In genomic region chr19:45186509-45187334, GRCh38 we compare ENCODE assay signal across 17 cellular contexts. TPM values are rescaled to one million over a fixed set of nuclear protein-coding genes. Genes with fewer than 3 reads are reported as not detected.
DNase-seq lines count a peak whose midpoint lies in the region; ATAC-seq and TF ChIP-seq lines count a peak whose summit lies in the region.
"Had no signal": no experiment of that assay in that cellular context is flagged by ENCODE, and none has a peak within 500 bp of the region (broad histone marks: within the 10 kb centered on the region; RNA-seq: fewer than 3 reads in every experiment).

No MANE protein-coding gene starts in this region.

- H3K27ac ChIP-seq in neural progenitor cell: no peak overlapping the region
- H3K27ac ChIP-seq: 22Rv1 had no signal

- no peak overlapping the region for H3K4me2 ChIP-seq in neural progenitor cell

- H3K27ac Mint-ChIP-seq in neural progenitor cell: peak overlapping the region; percentile 16
- H3K27ac Mint-ChIP-seq: activated T-cell treated with anti-CD3 and anti-CD28 coated beads, Interleukin-2, amount 50 U/mL, for 24 hours had no signal

- H3K36me3 ChIP-seq in adipocyte (ENCODE audit: control insufficient read depth, insufficient read depth, low read length, severe bottlenecking) (no peaks in the 10 kb centered on the region), neural progenitor cell (no peaks in the 10 kb centered on the region)
- H3K36me3 ChIP-seq: neutrophil had no signal

- H3K4me1 ChIP-seq in adipocyte (ENCODE audit: control insufficient read depth, insufficient read depth, low read length) (no peaks in the 10 kb centered on the region), neural progenitor cell (no peaks in the 10 kb centered on the region)

- H3K4me3 ChIP-seq in adipocyte (ENCODE audit: low read length): no peak overlapping the region
- no peak overlapping the region for H3K4me3 ChIP-seq in neural progenitor cell

- H3F3A ChIP-seq in neural progenitor cell (ENCODE audit: low read depth): no peaks in the 10 kb centered on the region

- no peaks in the 10 kb centered on the region for H3K36me3 Mint-ChIP-seq in neural progenitor cell

- H3K4me3 Mint-ChIP-seq in neural progenitor cell: no peak overlapping the region
- H3K4me3 Mint-ChIP-seq: activated T-cell treated with anti-CD3 and anti-CD28 coated beads, Interleukin-2, amount 50 U/mL, for 24 hours had no signal

- H3K27me3 ChIP-seq in adipocyte (replicated peaks; ENCODE audit: control insufficient read depth, insufficient read depth, low read length): no peaks in the 10 kb centered on the region
- H3K27me3 ChIP-seq in neural progenitor cell: no peaks in the 10 kb centered on the region
- H3K27me3 ChIP-seq: neutrophil had no signal

- H3K27me3 Mint-ChIP-seq in neural progenitor cell (ENCODE audit: insufficient read depth, low read depth): peaks cover 2% of the 10 kb centered on the region
- H3K27me3 Mint-ChIP-seq: activated T-cell treated with anti-CD3 and anti-CD28 coated beads, Interleukin-2, amount 50 U/mL, for 24 hours had no signal

- DNase-seq in DMS53 (lab: John Stamatoyannopoulos, UW): peak; percentile 42
- DNase-seq in DMS53 treated with DMSO at 0.1 percent for 48 hours (lab: John Stamatoyannopoulos, UW; ENCODE audit: unreplicated experiment): no peak
- peak; percentile 22 for DNase-seq in LHCN-M2 (ENCODE audit: low read depth)
- DNase-seq in adipocyte (ENCODE audit: low read depth): peak; percentile 15
- DNase-seq in neural progenitor cell (ENCODE audit: low spot score): no peak
- no peak for DNase-seq in posterior cingulate gyrus
- DNase-seq in ureter (ENCODE audit: low spot score): no peak
- DNase-seq: activated T-cell treated with anti-CD3 and anti-CD28 coated beads, Interleukin-2, amount 50 U/mL, for 24 hours; effector CD8-positive, alpha-beta T cell; midbrain; stimulated activated CD4-positive, alpha-beta T cell treated with anti-CD3 and anti-CD28 coated beads, Interleukin-2, amount 100 ng/mL, for 48 hours had no signal

- H3K9ac ChIP-seq in adipocyte (ENCODE audit: low read length): no peak overlapping the region
- no peak overlapping the region for H3K9ac ChIP-seq in neural progenitor cell

- no peaks in the 10 kb centered on the region for H4K20me1 ChIP-seq in neural progenitor cell (ENCODE audit: low read depth)

- H3K9me3 Mint-ChIP-seq in neural progenitor cell: peaks cover 4% of the 10 kb centered on the region
- H3K9me3 Mint-ChIP-seq: activated T-cell treated with anti-CD3 and anti-CD28 coated beads, Interleukin-2, amount 50 U/mL, for 24 hours had no signal

- H3K4me1 Mint-ChIP-seq in neural progenitor cell: no peaks in the 10 kb centered on the region

- ATAC-seq in GM19455 (IDR thresholded peaks at IDR 0.05; ENCODE audit: unreplicated experiment): no peak

- H3K79me2 ChIP-seq in neural progenitor cell (ENCODE audit: low read depth): no peaks in the 10 kb centered on the region

- no peak for TF ChIP-seq CTCF in neural progenitor cell (IDR thresholded peaks at IDR 0.05)

- intact Hi-C loops in posterior cingulate gyrus (cut with DNase I): no loop called here

- H3K9me3 ChIP-seq in adipocyte (ENCODE audit: control insufficient read depth, low read length) (no peaks in the 10 kb centered on the region), neural progenitor cell (ENCODE audit: low read depth) (no peaks in the 10 kb centered on the region)
- H3K9me3 ChIP-seq: neutrophil had no signal

- H2AFZ ChIP-seq in neural progenitor cell (replicated peaks): no peak overlapping the region

RNA-seq across cellular contexts. Expression of gene BLOC1S3, which starts 8.1 kb away (rescaled TPM):
- 5.9 and 7.1 TPM in 2 replicates for total RNA-seq in LHCN-M2 (2014; rRNA removed)
- polyA plus RNA-seq in LHCN-M2 (2012): 5.5 TPM
- total RNA-seq in neural progenitor cell (ENCODE audit: low replicate concordance): 2.0 and 3.8 TPM in 2 replicates
- 15.0 TPM for total RNA-seq in ureter

RNA-seq across cellular contexts. Expression of gene TRAPPC6A, which starts 8.7 kb away (rescaled TPM):
- 5.3 and 10.4 TPM in 2 replicates for total RNA-seq in LHCN-M2 (2014; rRNA removed)
- polyA plus RNA-seq in LHCN-M2 (2012): 16.1 TPM
- total RNA-seq in neural progenitor cell (ENCODE audit: low replicate concordance): 24.7 and 55.1 TPM in 2 replicates
- total RNA-seq in ureter: 37.7 TPM

RNA-seq across cellular contexts. Expression of gene NKPD1, which starts 25.9 kb away (rescaled TPM):
- total RNA-seq in LHCN-M2 (2014; rRNA removed) (0.06 TPM in 1 of 2 replicates, not detected in the other), neural progenitor cell (ENCODE audit: low replicate concordance) (0.02 and 0.19 TPM in 2 replicates), ureter (0.60 TPM)
- 0.02 TPM for polyA plus RNA-seq in LHCN-M2 (2012)
- total RNA-seq: cardiac septum had no signal
- polyA plus RNA-seq: fibroblast of lung had no signal

RNA-seq across cellular contexts. Expression of gene EXOC3L2, which starts 58.5 kb away (rescaled TPM):
- total RNA-seq in LHCN-M2 (2014; rRNA removed): not detected in 2 replicates
- polyA plus RNA-seq in LHCN-M2 (2012): 0.05 TPM
- total RNA-seq in neural progenitor cell (ENCODE audit: low replicate concordance): 0.06 TPM in 1 of 2 replicates, not detected in the other
- total RNA-seq in ureter: 7.2 TPM
- total RNA-seq: fibroblast of lung, kidney epithelial cell had no signal
- polyA plus RNA-seq: fibroblast of lung had no signal

Comparison
In these comparisons a context has a peak if more than half of its experiments do, and no peak if none do; other contexts are left out.
1. DNase-seq: peak in DMS53 (single experiment), LHCN-M2 (single experiment) and adipocyte (single experiment); none in DMS53 treated with DMSO at 0.1 percent for 48 hours (single experiment), neural progenitor cell (single experiment), posterior cingulate gyrus (0 of 10) and ureter (single experiment).